Comparison of ENCODE assay signal across 8 cellular contexts in the genomic region with DNA sequence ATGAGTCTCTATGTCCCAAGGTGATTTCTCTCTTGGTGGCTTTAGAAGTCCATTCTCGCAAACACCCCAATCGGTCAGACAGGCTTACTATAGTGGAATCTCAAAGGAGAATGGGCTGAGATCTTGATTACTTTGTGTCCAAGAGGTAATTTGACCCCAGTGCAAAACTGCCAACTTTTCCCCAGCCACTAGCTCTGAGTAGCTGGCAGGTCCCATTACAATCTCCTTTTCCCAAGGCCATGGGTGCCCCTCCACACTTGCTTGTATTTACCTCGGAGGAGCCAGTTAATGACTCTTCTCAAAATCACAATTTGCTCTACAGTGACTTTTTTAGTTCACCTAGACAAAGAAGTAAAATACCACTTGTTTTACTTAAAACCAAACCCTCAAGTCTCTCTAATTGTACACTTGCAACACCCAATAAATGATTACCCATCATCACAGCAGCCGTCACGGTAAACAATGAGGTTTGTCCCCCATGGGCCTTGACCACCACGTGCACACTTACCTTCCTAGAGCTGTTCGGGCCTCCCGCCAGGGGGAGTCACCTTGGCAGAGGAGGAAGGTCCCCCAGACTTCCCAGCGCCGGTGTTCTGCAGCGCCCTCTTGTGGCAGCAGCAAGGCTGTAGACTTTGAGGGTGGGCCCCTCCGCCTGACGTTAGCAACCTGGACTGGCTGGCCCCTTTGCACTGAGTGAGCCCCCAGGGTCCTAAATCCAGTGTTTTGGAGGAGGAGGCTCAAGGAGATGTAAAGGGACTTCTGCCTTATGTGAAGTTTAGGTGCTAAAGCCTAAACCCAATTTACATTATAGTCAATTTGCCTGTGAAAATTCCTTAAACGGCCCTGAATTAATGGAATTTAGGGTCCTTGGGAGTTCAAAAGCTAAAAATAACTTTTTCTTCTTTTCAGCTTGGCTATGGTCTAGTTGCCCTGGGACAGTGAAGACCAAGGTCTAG. TPM values are rescaled to one million over a fixed set of nuclear protein-coding genes. Genes with fewer than 3 reads are reported as not detected.
DNase-seq lines count a peak whose midpoint lies in the region; TF ChIP-seq lines count a peak whose summit lies in the region.

No MANE protein-coding gene starts in this region.

- H3K27me3 ChIP-seq in H7 (ENCODE audit: control insufficient read depth, insufficient read depth, low read length) (peaks cover 2% of the 10 kb centered on the region; the same call in 1 of the 2 replicates), NT2/D1 (ENCODE audit: insufficient read depth, insufficient read length) (peaks cover 19% of the 10 kb centered on the region), skeletal muscle tissue (ENCODE audit: control insufficient read depth in 3 of 3, insufficient read depth in 3 of 3, low read length in 3 of 3) (no peaks in the 10 kb centered on the region)

- H3K4me3 ChIP-seq in H7 (ENCODE audit: insufficient read depth, low read depth, low read length): no peak overlapping the region
- H3K4me3 ChIP-seq in NT2/D1 (ENCODE audit: insufficient read length, low read depth): no peak overlapping the region
- no peak overlapping the region for H3K4me3 ChIP-seq in fibroblast of villous mesenchyme (ENCODE audit: low read depth, low read length)
- H3K4me3 ChIP-seq in skeletal muscle tissue (ENCODE audit: low read length in 3 of 3): no peak overlapping the region

- H3K9me3 ChIP-seq in NT2/D1 (ENCODE audit: insufficient read depth, low read length) (no peaks in the 10 kb centered on the region), skeletal muscle tissue (ENCODE audit: control insufficient read depth in 3 of 3, low read length in 3 of 3) (no peaks in the 10 kb centered on the region)

- H3K4me1 ChIP-seq in NT2/D1 (ENCODE audit: insufficient read depth, insufficient read length) (peaks cover 2% of the 10 kb centered on the region), skeletal muscle tissue (ENCODE audit: control insufficient read depth in 3 of 3, insufficient read depth in 3 of 3, low read length in 3 of 3) (peaks cover 21 to 44% (median 43%) of the 10 kb centered on the region in 3 donors)

- H3K27ac ChIP-seq in skeletal muscle tissue (ENCODE audit: low read depth, low read length): peak overlapping the region; percentile 80

- H3K36me3 ChIP-seq in H7 (replicated peaks; ENCODE audit: control insufficient read depth, insufficient read depth, low read length): no peaks in the 10 kb centered on the region
- H3K36me3 ChIP-seq in NT2/D1 (ENCODE audit: insufficient read depth, insufficient read length, low read length): no peaks in the 10 kb centered on the region
- H3K36me3 ChIP-seq in skeletal muscle tissue (ENCODE audit: control insufficient read depth in 3 of 3, insufficient read depth in 3 of 3, low read length in 3 of 3): no peaks in the 10 kb centered on the region

- DNase-seq in COR-L47 (lab: John Stamatoyannopoulos, UW) (peak; percentile 20), H7 (peak; percentile 91), NT2/D1 (ENCODE audit: low read depth, low spot score) (peak; percentile 91), activated T-cell treated with anti-CD3 and anti-CD28 coated beads for 24 hours (ENCODE audit: low read depth) (peak; percentile 65), fibroblast of villous mesenchyme (ENCODE audit: low read depth) (peak; percentile 72), DMS79 (lab: John Stamatoyannopoulos, UW) (no peak), epidermal melanocyte (ENCODE audit: insufficient read length, low spot score) (no peak)

- peak; percentile 80 for TF ChIP-seq CTCF in fibroblast of villous mesenchyme (IDR thresholded peaks at IDR 0.05; ENCODE audit: insufficient read depth, low read depth, low read length)

- H3K9ac ChIP-seq in NT2/D1 (ENCODE audit: insufficient read length, low read depth) (no peak overlapping the region), skeletal muscle tissue (ENCODE audit: low read depth in 1 of 3, low read length in 3 of 3) (no peak overlapping the region)

RNA-seq across cellular contexts. Expression of a gene that starts 18.7 kb away (rescaled TPM):
- 11.7 and 14.7 TPM in 2 replicates for total RNA-seq in H7 (2014; rRNA removed; shearing (Covaris generic))
- 7.1 and 9.5 TPM in 2 replicates for total RNA-seq in fibroblast of villous mesenchyme
- total RNA-seq in skeletal muscle tissue: 8.9 TPM

RNA-seq across cellular contexts. Expression of a gene that starts 41.3 kb away (rescaled TPM):
- 40.1 and 50.3 TPM in 2 replicates for total RNA-seq in H7 (2014; rRNA removed; shearing (Covaris generic))
- total RNA-seq in fibroblast of villous mesenchyme: under 0.01 TPM in 1 of 2 replicates, not detected in the other
- 3.7 TPM for total RNA-seq in skeletal muscle tissue

Comparison
In these comparisons a context has a peak if more than half of its experiments do, and no peak if none do; other contexts are left out.
1. DNase-seq: peak in COR-L47 (single experiment), H7 (single experiment), NT2/D1 (single experiment), activated T-cell treated with anti-CD3 and anti-CD28 coated beads for 24 hours (single experiment) and fibroblast of villous mesenchyme (single experiment); none in DMS79 (single experiment) and epidermal melanocyte (single experiment).